ENCODE assay signal across 20 cellular contexts in genomic region chr9:38092200-38092524, GRCh38. TPM values are rescaled to one million over a fixed set of nuclear protein-coding genes. Genes with fewer than 3 reads are reported as not detected.
"Had no signal": no experiment of that assay in that cellular context is flagged by ENCODE, and none has a peak within 500 bp of the region (broad histone marks: within the 10 kb centered on the region; RNA-seq: fewer than 3 reads in every experiment).

No MANE protein-coding gene starts in this region.

- H3K4me1 ChIP-seq: ascending aorta, breast epithelium had no signal

- DNase-seq: activated CD4-positive, alpha-beta T cell treated with anti-CD3 and anti-CD28 coated beads, Interleukin-2, amount 10 ng/mL, durations not matched to agents 7 days and 5 days; activated CD4-positive, CD25-positive, alpha-beta regulatory T cell; activated CD8-positive, alpha-beta memory T cell treated with anti-CD3 and anti-CD28 coated beads for 24 hours; activated naive CD4-positive, alpha-beta T cell treated with anti-CD3 and anti-CD28 coated beads for 36 hours; activated naive CD8-positive, alpha-beta T cell treated with anti-CD3 and anti-CD28 coated beads, Interleukin-2, amount 50 U/mL, for 24 hours; activated T-cell treated with anti-CD3 and anti-CD28 coated beads for 4 hours; dermis blood vessel endothelial cell; head of caudate nucleus; kidney glomerular epithelial cell; nephron progenitor cell; stimulated activated CD4-positive, alpha-beta T cell treated with anti-CD3 and anti-CD28 coated beads, Interleukin-4, amount 100 ng/mL, for 4 hours; stimulated activated CD8-positive, alpha-beta memory T cell treated with anti-CD3 and anti-CD28 coated beads, Interleukin-4, amount 100 ng/mL, for 48 hours; stimulated activated naive CD4-positive, alpha-beta T cell treated with Interleukin-2 at 50 U/mL for 16 hours; substantia nigra; transverse colon had no signal

- ATAC-seq: activated naive CD8-positive, alpha-beta T cell treated with anti-CD3 and anti-CD28 coated beads, Interleukin-2, amount 50 U/mL, for 24 hours had no signal

- H3K36me3 ChIP-seq: ascending aorta, breast epithelium, right atrium auricular region, transverse colon had no signal

- H3K27ac ChIP-seq: ascending aorta, breast epithelium, right atrium auricular region, skin epidermis, transverse colon had no signal

- H3K9me3 ChIP-seq: ascending aorta, breast epithelium, right atrium auricular region, transverse colon had no signal

- FAIRE-seq: frontal cortex had no signal

- H3K4me3 ChIP-seq: ascending aorta, breast epithelium, right atrium auricular region, skin epidermis, transverse colon had no signal

- H3K27me3 ChIP-seq: ascending aorta, breast epithelium, right atrium auricular region, transverse colon had no signal

RNA-seq across cellular contexts. Expression of gene SHB, which starts 23.1 kb away (rescaled TPM):
- total RNA-seq: activated CD4-positive, alpha-beta T cell treated with anti-CD3 and anti-CD28 coated beads, Interleukin-2, amount 10 ng/mL, durations not matched to agents 7 days and 5 days had no signal
